9 cellular contexts compared by ENCODE assay signal in the genomic region with DNA sequence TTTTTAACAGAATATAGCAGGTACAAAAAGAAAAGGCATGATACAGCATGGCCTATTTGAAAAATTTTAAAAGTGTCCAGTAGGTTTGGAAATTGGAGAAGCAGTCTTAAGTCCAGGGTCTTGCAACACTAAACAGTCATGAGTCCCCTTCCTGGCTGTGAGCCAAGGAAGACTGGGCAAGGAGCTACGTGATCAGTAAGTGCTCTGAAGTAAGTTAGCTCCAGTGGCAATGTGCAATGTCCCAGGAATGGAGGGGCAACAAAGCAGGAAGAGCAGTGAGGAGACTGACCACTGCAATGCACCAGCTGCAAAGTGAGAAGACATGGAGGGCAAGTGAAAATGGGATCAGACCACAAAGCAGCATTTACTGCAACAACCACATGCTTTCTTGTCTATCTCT.
A peak's percentile ranks its signal among the peaks of the same experiment; 100 is the strongest.
DNase-seq lines count a peak whose midpoint lies in the region; ATAC-seq and TF ChIP-seq lines count a peak whose summit lies in the region.
"Had no signal": no experiment of that assay in that cellular context is flagged by ENCODE, and none has a peak within 500 bp of the region (broad histone marks: within the 10 kb centered on the region; RNA-seq: fewer than 3 reads in every experiment).

No MANE protein-coding gene starts in this region.

- H3K4me3 Mint-ChIP-seq in activated CD8-positive, alpha-beta T cell treated with anti-CD3 and anti-CD28 coated beads for 36 hours = no peak overlapping the region
- no peak overlapping the region for H3K4me3 Mint-ChIP-seq in endothelial cell (ENCODE audit: unreplicated experiment)

- no peaks in the 10 kb centered on the region for H3K27me3 ChIP-seq in right cardiac atrium (ENCODE audit: control insufficient read depth, insufficient read depth)

- H3K36me3 Mint-ChIP-seq in activated CD8-positive, alpha-beta T cell treated with anti-CD3 and anti-CD28 coated beads for 36 hours (ENCODE audit: low read depth) = peaks cover 54% of the 10 kb centered on the region
- peaks cover 21% of the 10 kb centered on the region for H3K36me3 Mint-ChIP-seq in endothelial cell (ENCODE audit: low read depth, unreplicated experiment)

- H3K9me3 Mint-ChIP-seq in activated CD8-positive, alpha-beta T cell treated with anti-CD3 and anti-CD28 coated beads for 36 hours = no peaks in the 10 kb centered on the region
- no peaks in the 10 kb centered on the region for H3K9me3 Mint-ChIP-seq in endothelial cell (ENCODE audit: unreplicated experiment)

- H3K27ac ChIP-seq in right cardiac atrium (ENCODE audit: low read length) (no peak overlapping the region), substantia nigra (ENCODE audit: low read depth, low read length, poor library complexity, severe bottlenecking) (no peak overlapping the region)

- H3K4me1 ChIP-seq in right cardiac atrium (ENCODE audit: control insufficient read depth, insufficient read depth, low read length) = peaks cover 2% of the 10 kb centered on the region

- no peak for ATAC-seq in activated CD8-positive, alpha-beta T cell treated with anti-CD3 and anti-CD28 coated beads for 36 hours
- ATAC-seq in right cardiac atrium = peak; percentile 67 to 78
- no peak for ATAC-seq in HG03565 (IDR thresholded peaks at IDR 0.05; ENCODE audit: unreplicated experiment)
- no peak for ATAC-seq in HG03378 (IDR thresholded peaks at IDR 0.05; ENCODE audit: unreplicated experiment)

- peaks cover 25% of the 10 kb centered on the region for H3K4me1 Mint-ChIP-seq in activated CD8-positive, alpha-beta T cell treated with anti-CD3 and anti-CD28 coated beads for 36 hours (ENCODE audit: low read depth)
- no peaks in the 10 kb centered on the region for H3K4me1 Mint-ChIP-seq in endothelial cell (ENCODE audit: unreplicated experiment)

- CTCF ChIA-PET in activated CD8-positive, alpha-beta T cell treated with anti-CD3 and anti-CD28 coated beads for 36 hours (lab: Charles Lee) = interaction anchor here (1.6 kb wide), 2 partner anchors 21 to 39 kb away, joined by 5 to 11 read pairs; no protein-coding TSS in a partner anchor

- WGBS in right cardiac atrium = 9% methylated on average over 1 of the region's 1 CpG

- intact Hi-C loops in activated CD8-positive, alpha-beta T cell treated with anti-CD3 and anti-CD28 coated beads for 36 hours (cut with micrococcal nuclease) = no loop called here
- intact Hi-C loops in right cardiac atrium (cut with DNase I) = no loop called here

- no peaks in the 10 kb centered on the region for H3K27me3 Mint-ChIP-seq in activated CD8-positive, alpha-beta T cell treated with anti-CD3 and anti-CD28 coated beads for 36 hours
- H3K27me3 Mint-ChIP-seq in endothelial cell (ENCODE audit: unreplicated experiment) = no peaks in the 10 kb centered on the region

- H3K27ac Mint-ChIP-seq in activated CD8-positive, alpha-beta T cell treated with anti-CD3 and anti-CD28 coated beads for 36 hours = peak overlapping the region; percentile 74
- no peak overlapping the region for H3K27ac Mint-ChIP-seq in endothelial cell (ENCODE audit: unreplicated experiment)

- no peak for TF ChIP-seq CTCF in activated CD8-positive, alpha-beta T cell treated with anti-CD3 and anti-CD28 coated beads for 36 hours (IDR thresholded peaks at IDR 0.05)
- no peak for TF ChIP-seq CTCF in endothelial cell (IDR thresholded peaks at IDR 0.05; ENCODE audit: unreplicated experiment)

- H3K9me3 ChIP-seq in right cardiac atrium (ENCODE audit: control insufficient read depth, low read length) = no peaks in the 10 kb centered on the region

- DNase-seq in SIG-M5 treated with dmso at 0.1 percent for 504 hours (lab: John Stamatoyannopoulos, UW; ENCODE audit: unreplicated experiment) (peak; percentile 44), SIG-M5 (lab: John Stamatoyannopoulos, UW) (no peak), right cardiac atrium (peak; percentile 74 to 81 (median 76)), substantia nigra (lab: John Stamatoyannopoulos, UW) (peak in 39 of 49 donors; percentile 0 to 62 (median 23)), endothelial cell (ENCODE audit: low spot score) (no peak)
- no peak for DNase-seq in activated CD8-positive, alpha-beta T cell treated with anti-CD3 and anti-CD28 coated beads for 36 hours
- DNase-seq: NCI-H2227 treated with DMSO at 0.1 percent for 48 hours had no signal

- POLR2A ChIA-PET in activated CD8-positive, alpha-beta T cell treated with anti-CD3 and anti-CD28 coated beads for 36 hours (lab: Charles Lee) = interaction anchor here (0.7 kb wide), 1 partner anchor 14 kb away, joined by 3 read pairs; no protein-coding TSS in a partner anchor

- H3K4me3 ChIP-seq in right cardiac atrium (ENCODE audit: low read length) = no peak overlapping the region

Comparison
In these comparisons a context has a peak if more than half of its experiments do, and no peak if none do; other contexts are left out.
1. DNase-seq: peak in SIG-M5 treated with dmso at 0.1 percent for 504 hours (single experiment), right cardiac atrium (3 of 3) and substantia nigra (39 of 49); none in SIG-M5 (single experiment), activated CD8-positive, alpha-beta T cell treated with anti-CD3 and anti-CD28 coated beads for 36 hours (single experiment) and endothelial cell (single experiment).
2. ATAC-seq: peak in right cardiac atrium (2 of 2); none in activated CD8-positive, alpha-beta T cell treated with anti-CD3 and anti-CD28 coated beads for 36 hours (single experiment), HG03565 (single experiment) and HG03378 (single experiment).